Comparison of ENCODE assay signal across 28 cellular contexts in the genomic region with DNA sequence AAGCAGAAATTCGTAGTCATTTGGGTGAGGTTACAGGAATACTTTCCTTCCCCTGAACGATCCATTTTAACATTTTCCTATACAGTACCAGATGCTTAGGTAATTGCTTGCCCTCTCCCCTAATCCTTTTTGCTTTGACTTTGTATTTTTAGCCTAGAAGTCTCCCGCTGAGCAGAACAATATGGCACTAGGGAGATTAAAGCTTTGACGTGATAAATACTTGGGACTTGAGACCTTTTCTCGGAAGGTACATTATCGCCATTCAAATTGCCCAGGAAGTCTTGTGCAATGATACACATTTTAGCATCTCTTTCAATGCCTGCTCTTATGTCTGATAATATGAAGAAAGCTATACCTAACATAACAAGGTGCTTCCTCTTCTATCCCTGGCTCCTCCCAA. TPM values are rescaled to one million over a fixed set of nuclear protein-coding genes. Genes with fewer than 3 reads are reported as not detected.
DNase-seq lines count a peak whose midpoint lies in the region; ATAC-seq and TF ChIP-seq lines count a peak whose summit lies in the region.
"Had no signal": no experiment of that assay in that cellular context is flagged by ENCODE, and none has a peak within 500 bp of the region (broad histone marks: within the 10 kb centered on the region; RNA-seq: fewer than 3 reads in every experiment).

No MANE protein-coding gene starts in this region.

- no peaks in the 10 kb centered on the region for H3K9me3 Mint-ChIP-seq in GM23338
- no peaks in the 10 kb centered on the region for H3K9me3 Mint-ChIP-seq in osteocyte (ENCODE audit: unreplicated experiment)
- H3K9me3 Mint-ChIP-seq: HFFc6 had no signal

- ATAC-seq in GM23338 (peak; percentile 28; the same call in 1 of the 3 replicates), HG02759 (IDR thresholded peaks at IDR 0.05; ENCODE audit: unreplicated experiment) (no peak)
- ATAC-seq: A549, Panc1 had no signal

- H3K9me3 ChIP-seq in NT2/D1 (ENCODE audit: insufficient read depth, low read length) = peaks cover 8% of the 10 kb centered on the region; the same call in 1 of the 2 replicates
- H3K9me3 ChIP-seq: A549, Caco-2, HAP-1 had no signal

- H3K9ac ChIP-seq in NT2/D1 (ENCODE audit: insufficient read length, low read depth) = no peak overlapping the region

- 0 out of 2 replicates have a peak overlapping the region, but pooled peaks have one; percentile 15 for H3K4me2 ChIP-seq in GM23338
- H3K4me2 ChIP-seq: A549 had no signal

- H3K36me3 ChIP-seq in GM23338 (ENCODE audit: insufficient read depth) (no peaks in the 10 kb centered on the region), NT2/D1 (ENCODE audit: insufficient read depth, insufficient read length, low read length) (no peaks in the 10 kb centered on the region)
- H3K36me3 ChIP-seq: HAP-1 had no signal

- no peak for TF ChIP-seq CTCF in GM23338 (conservative IDR thresholded peaks at IDR 0.05; ENCODE audit: low read depth in 2 of 2)
- no peak for TF ChIP-seq CTCF in osteocyte (IDR thresholded peaks at IDR 0.05)

- H3K36me3 Mint-ChIP-seq in GM23338 (ENCODE audit: low read depth) (no peaks in the 10 kb centered on the region), osteocyte (ENCODE audit: unreplicated experiment) (no peaks in the 10 kb centered on the region)
- H3K36me3 Mint-ChIP-seq: CD4-positive, alpha-beta memory T cell had no signal

- H3K4me3 ChIP-seq in GM23338 (no peak overlapping the region), NT2/D1 (ENCODE audit: insufficient read length, low read depth) (no peak overlapping the region)
- H3K4me3 ChIP-seq: A549, HAP-1 had no signal

- peak overlapping the region; percentile 56; the same call in 1 of the 2 replicates for H2AFZ ChIP-seq in GM23338

- H3K4me1 ChIP-seq in GM23338 (ENCODE audit: insufficient read depth) (peaks cover 6% of the 10 kb centered on the region; the same call in 1 of the 2 replicates), NT2/D1 (ENCODE audit: insufficient read depth, insufficient read length) (no peaks in the 10 kb centered on the region)
- H3K4me1 ChIP-seq: A549, Caco-2, HAP-1 had no signal

- H3K4me3 Mint-ChIP-seq in GM23338 (no peak overlapping the region), osteocyte (ENCODE audit: unreplicated experiment) (no peak overlapping the region)
- H3K4me3 Mint-ChIP-seq: CD4-positive, alpha-beta memory T cell; HFFc6; IgD-negative memory B cell had no signal

- H3K27ac ChIP-seq in GM23338 (ENCODE audit: low read depth) = no peak overlapping the region
- H3K27ac ChIP-seq: A549, RWPE1 had no signal

- H3K27me3 Mint-ChIP-seq in GM23338 (ENCODE audit: insufficient read depth, low read depth, poor library complexity) (no peaks in the 10 kb centered on the region), osteocyte (ENCODE audit: unreplicated experiment) (peaks cover 22% of the 10 kb centered on the region)

- no peaks in the 10 kb centered on the region for H3K9me2 ChIP-seq in GM23338 (ENCODE audit: insufficient read depth)

- no peaks in the 10 kb centered on the region for H3F3A ChIP-seq in GM23338 (replicated peaks; ENCODE audit: low read depth)

- DNase-seq in GM23338 (ENCODE audit: low spot score) (no peak), NCI-H2227 treated with DMSO at 0.1 percent for 48 hours (lab: John Stamatoyannopoulos, UW) (peak; percentile 83), NT2/D1 (ENCODE audit: low read depth, low spot score) (peak; percentile 44), iPS-NIHi11 (ENCODE audit: low spot score) (peak; percentile 21), osteocyte (ENCODE audit: extremely low spot score, unreplicated experiment) (no peak)
- DNase-seq in activated CD4-positive, CD25-positive, alpha-beta regulatory T cell treated with anti-CD3 and anti-CD28 coated beads, Interleukin-2, amount 50 U/mL, for 72 hours = no peak
- DNase-seq: C1 segment of cervical spinal cord; Caco-2; CD4-positive, alpha-beta memory T cell; DMS79 treated with DMSO at 0.1 percent for 48 hours; GF-D8; GOT3; HFFc6; Karpas-422; NCI-H1092; NCI-H1417 treated with DMSO at 0.1 percent for 48 hours; NCI-H187; NCI-H2081 treated with DMSO at 0.1 percent for 48 hours; NCI-H446 treated with DMSO at 0.1 percent for 48 hours; NCI-H774; SHP77; T-helper 1 cell had no signal

- H3K79me2 ChIP-seq in GM23338 (replicated peaks; ENCODE audit: insufficient read depth) = no peaks in the 10 kb centered on the region

- no peaks in the 10 kb centered on the region for H4K20me1 ChIP-seq in GM23338 (replicated peaks; ENCODE audit: insufficient read depth)

- no peaks in the 10 kb centered on the region for H3K27me3 ChIP-seq in GM23338 (ENCODE audit: insufficient read depth)
- no peaks in the 10 kb centered on the region for H3K27me3 ChIP-seq in NT2/D1 (ENCODE audit: insufficient read depth, insufficient read length)

- H3K27ac Mint-ChIP-seq in GM23338 = no peak overlapping the region
- no peak overlapping the region for H3K27ac Mint-ChIP-seq in osteocyte (ENCODE audit: unreplicated experiment)
- H3K27ac Mint-ChIP-seq: HFFc6, IgD-negative memory B cell had no signal

- H3K4me1 Mint-ChIP-seq in GM23338 = peaks cover 12% of the 10 kb centered on the region
- no peaks in the 10 kb centered on the region for H3K4me1 Mint-ChIP-seq in osteocyte (ENCODE audit: unreplicated experiment)
- H3K4me1 Mint-ChIP-seq: CD4-positive, alpha-beta memory T cell; IgD-negative memory B cell had no signal

TF ChIP-seq in GM23338, 12 proteins besides CTCF, POLR2A, EP300 and RAD21 (continues in another document):
- TF ChIP-seq, protein P1, sequence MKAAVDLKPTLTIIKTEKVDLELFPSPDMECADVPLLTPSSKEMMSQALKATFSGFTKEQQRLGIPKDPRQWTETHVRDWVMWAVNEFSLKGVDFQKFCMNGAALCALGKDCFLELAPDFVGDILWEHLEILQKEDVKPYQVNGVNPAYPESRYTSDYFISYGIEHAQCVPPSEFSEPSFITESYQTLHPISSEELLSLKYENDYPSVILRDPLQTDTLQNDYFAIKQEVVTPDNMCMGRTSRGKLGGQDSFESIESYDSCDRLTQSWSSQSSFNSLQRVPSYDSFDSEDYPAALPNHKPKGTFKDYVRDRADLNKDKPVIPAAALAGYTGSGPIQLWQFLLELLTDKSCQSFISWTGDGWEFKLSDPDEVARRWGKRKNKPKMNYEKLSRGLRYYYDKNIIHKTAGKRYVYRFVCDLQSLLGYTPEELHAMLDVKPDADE (IDR thresholded peaks at IDR 0.05) = no peak
- TF ChIP-seq, protein P2, sequence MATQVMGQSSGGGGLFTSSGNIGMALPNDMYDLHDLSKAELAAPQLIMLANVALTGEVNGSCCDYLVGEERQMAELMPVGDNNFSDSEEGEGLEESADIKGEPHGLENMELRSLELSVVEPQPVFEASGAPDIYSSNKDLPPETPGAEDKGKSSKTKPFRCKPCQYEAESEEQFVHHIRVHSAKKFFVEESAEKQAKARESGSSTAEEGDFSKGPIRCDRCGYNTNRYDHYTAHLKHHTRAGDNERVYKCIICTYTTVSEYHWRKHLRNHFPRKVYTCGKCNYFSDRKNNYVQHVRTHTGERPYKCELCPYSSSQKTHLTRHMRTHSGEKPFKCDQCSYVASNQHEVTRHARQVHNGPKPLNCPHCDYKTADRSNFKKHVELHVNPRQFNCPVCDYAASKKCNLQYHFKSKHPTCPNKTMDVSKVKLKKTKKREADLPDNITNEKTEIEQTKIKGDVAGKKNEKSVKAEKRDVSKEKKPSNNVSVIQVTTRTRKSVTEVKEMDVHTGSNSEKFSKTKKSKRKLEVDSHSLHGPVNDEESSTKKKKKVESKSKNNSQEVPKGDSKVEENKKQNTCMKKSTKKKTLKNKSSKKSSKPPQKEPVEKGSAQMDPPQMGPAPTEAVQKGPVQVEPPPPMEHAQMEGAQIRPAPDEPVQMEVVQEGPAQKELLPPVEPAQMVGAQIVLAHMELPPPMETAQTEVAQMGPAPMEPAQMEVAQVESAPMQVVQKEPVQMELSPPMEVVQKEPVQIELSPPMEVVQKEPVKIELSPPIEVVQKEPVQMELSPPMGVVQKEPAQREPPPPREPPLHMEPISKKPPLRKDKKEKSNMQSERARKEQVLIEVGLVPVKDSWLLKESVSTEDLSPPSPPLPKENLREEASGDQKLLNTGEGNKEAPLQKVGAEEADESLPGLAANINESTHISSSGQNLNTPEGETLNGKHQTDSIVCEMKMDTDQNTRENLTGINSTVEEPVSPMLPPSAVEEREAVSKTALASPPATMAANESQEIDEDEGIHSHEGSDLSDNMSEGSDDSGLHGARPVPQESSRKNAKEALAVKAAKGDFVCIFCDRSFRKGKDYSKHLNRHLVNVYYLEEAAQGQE (IDR thresholded peaks at IDR 0.05; ENCODE audit: unreplicated experiment) = no peak
- TF ChIP-seq JUNB (IDR thresholded peaks at IDR 0.05; ENCODE audit: unreplicated experiment) = no peak
- TF ChIP-seq POLR2AphosphoS5 (IDR thresholded peaks at IDR 0.05; ENCODE audit: low read depth) = no peak
- TF ChIP-seq NANOG (IDR thresholded peaks at IDR 0.05; ENCODE audit: borderline replicate concordance) = no peak
- TF ChIP-seq EZH2phosphoT487 (IDR thresholded peaks at IDR 0.05; ENCODE audit: unreplicated experiment) = no peak
- TF ChIP-seq ZNF331 (CRISPR knock-in tag; IDR thresholded peaks at IDR 0.05; ENCODE audit: low read depth) = no peak
- no peak for TF ChIP-seq CREB1 (CRISPR knock-in tag; IDR thresholded peaks at IDR 0.05; ENCODE audit: low read depth)

RNA-seq across cellular contexts. Expression of a gene that starts 22.9 kb away (rescaled TPM):
- 0.12 and 0.35 TPM in 2 replicates for total RNA-seq in GM23338 (2014; rRNA removed; shearing (Covaris generic))
- polyA plus RNA-seq in GM23338 (2016; fragmentation: Nextera tagmentation; extraction: Ambion mirVana) = 0.08 and 0.16 TPM in 2 replicates
- not detected in 2 replicates for total RNA-seq in osteocyte
- total RNA-seq: Caco-2; CD4-positive, alpha-beta memory T cell; HFFc6 had no signal
- polyA plus RNA-seq: A549, IgD-negative memory B cell had no signal

Comparison
In these comparisons a context has a peak if more than half of its experiments do, and no peak if none do; other contexts are left out.
1. DNase-seq: peak in NCI-H2227 treated with DMSO at 0.1 percent for 48 hours (single experiment), NT2/D1 (single experiment) and iPS-NIHi11 (single experiment); none in GM23338 (single experiment), osteocyte (single experiment) and activated CD4-positive, CD25-positive, alpha-beta regulatory T cell treated with anti-CD3 and anti-CD28 coated beads, Interleukin-2, amount 50 U/mL, for 72 hours (single experiment).